Comparison of ENCODE assay signal across 1 cellular context in the genomic region with DNA sequence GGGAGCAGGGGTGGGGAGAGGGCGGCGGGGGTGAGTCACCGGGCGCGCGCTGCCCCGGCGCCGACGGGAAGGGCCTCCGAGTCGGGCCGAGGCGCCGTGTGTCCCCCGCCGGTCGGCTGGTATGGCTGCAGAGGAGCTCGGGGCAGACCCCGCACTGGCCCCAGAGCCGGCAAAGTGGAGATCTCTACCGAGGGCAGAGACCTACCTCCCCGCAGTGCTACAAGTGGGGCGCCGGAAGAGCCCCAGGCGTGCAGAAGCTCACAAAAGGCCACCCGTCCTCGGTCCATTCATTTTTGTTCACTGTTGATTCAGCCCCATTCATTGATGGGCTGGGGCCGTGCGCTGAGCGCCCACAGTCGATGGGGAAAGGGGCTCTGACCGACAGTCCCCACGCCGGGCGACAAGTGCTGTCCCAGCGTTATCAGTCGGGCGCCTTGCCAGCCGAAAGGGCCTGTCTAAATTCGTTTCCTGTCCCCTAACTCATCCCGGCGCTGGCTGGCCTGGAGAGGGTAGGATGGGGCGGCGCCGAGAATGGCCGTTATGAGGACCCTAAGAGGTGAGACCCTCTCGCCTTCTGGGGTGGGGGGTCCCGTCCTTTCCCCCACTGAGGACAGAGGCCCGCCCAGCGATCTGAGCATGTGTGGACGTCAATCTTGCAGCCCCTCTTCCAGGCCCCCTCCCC.
TF ChIP-seq lines count a peak whose summit lies in the region.

No MANE protein-coding gene starts in this region.

TF ChIP-seq in A549, 52 proteins besides CTCF, POLR2A, EP300 and RAD21 (continued from another document):
- TF ChIP-seq, protein P1, sequence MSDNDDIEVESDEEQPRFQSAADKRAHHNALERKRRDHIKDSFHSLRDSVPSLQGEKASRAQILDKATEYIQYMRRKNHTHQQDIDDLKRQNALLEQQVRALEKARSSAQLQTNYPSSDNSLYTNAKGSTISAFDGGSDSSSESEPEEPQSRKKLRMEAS (IDR thresholded peaks at IDR 0.05), result 0 out of 2 replicates have a peak, but pooled peaks have one; percentile 12
- no peak for TF ChIP-seq TP53 (CRISPR knock-in tag; IDR thresholded peaks at IDR 0.05)
- peak; percentile 58; the same call in 1 of the 2 replicates for TF ChIP-seq PBX3 (IDR thresholded peaks at IDR 0.05)
- peak; percentile 64 to 95; a peak in 3 of 5 replicates for TF ChIP-seq JUN (IDR thresholded peaks at IDR 0.05)
- TF ChIP-seq SMC3 (IDR thresholded peaks at IDR 0.05), result peak; percentile 3; the same call in 1 of the 3 replicates
- no peak for TF ChIP-seq ZC3H11A (IDR thresholded peaks at IDR 0.05)
- peak; percentile 69 for TF ChIP-seq FOSL2 (IDR thresholded peaks at IDR 0.05)
- peak; percentile 64 for TF ChIP-seq FOSL2 (CRISPR knock-in tag; IDR thresholded peaks at IDR 0.05)
- TF ChIP-seq PHF8 (IDR thresholded peaks at IDR 0.05; ENCODE audit: borderline replicate concordance, low read depth), result peak; percentile 12; the same call in 1 of the 2 replicates
- 0 out of 2 replicates have a peak, but pooled peaks have one; percentile 62 for TF ChIP-seq TFCP2L1 (CRISPR knock-in tag; IDR thresholded peaks at IDR 0.05)
